8 cellular contexts compared by ENCODE assay signal in the genomic region with DNA sequence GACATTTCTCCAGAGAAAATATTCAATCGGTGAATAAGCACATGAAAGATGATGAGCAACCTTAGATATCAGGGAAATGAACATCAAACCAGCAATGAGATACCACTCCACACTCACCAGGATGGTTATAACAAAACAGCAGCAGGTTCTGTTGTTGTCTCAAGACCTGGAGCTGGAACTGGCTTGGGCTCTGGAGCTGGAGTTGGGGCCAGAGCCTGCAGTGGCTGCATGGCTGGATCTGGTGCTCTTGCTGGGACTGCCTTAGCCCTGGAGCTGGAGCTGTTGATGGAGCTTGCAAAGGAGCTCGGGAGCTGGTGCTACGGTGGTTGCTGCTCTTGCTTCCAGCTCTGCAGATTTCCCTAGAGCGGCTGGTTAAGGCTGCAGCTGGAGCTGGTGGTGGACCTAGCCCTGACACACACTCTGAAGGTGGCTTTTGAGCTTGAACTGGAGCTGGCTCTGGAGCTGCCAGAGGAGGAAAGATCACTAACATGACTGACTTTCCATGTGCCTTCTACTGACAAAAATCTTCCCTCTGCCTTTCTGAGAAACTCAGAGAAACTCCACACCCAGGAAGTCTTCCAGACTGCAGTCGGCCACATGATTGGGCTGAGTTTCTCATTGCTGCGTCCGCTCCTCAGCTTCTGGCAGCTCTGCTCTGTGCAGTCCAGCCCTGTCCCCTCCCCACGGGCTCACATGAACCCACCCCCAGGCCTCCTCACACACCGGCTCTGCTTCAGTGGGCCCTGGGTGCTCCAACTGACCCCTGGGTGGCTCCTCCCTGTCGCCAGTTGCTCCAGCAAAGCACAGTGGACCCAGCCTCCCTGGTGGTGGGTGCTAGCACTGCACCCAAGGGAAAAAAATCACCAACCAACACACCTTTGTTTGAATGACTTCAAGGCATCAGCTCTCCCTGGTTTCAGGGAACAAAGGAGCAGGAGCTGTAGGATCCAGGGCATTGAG.
A peak's percentile ranks its signal among the peaks of the same experiment; 100 is the strongest.
DNase-seq lines count a peak whose midpoint lies in the region; ATAC-seq and TF ChIP-seq lines count a peak whose summit lies in the region.

No MANE protein-coding gene starts in this region.

- H3K36me3 Mint-ChIP-seq in endothelial cell (ENCODE audit: low read depth, unreplicated experiment), result no peaks in the 10 kb centered on the region
- H3K36me3 Mint-ChIP-seq in activated T-helper 2 cell treated with anti-CD3 and anti-CD28 coated beads, Interferon-gamma antibody, Interleukin-2, Interleukin-4, amounts not matched to agents 10 μg/mL and 5 μg/mL and 100 μg/mL, durations not matched to agents 14 hours and 24 hours and 36 hours (ENCODE audit: low read depth), result no peaks in the 10 kb centered on the region

- ATAC-seq in GM18858 (IDR thresholded peaks at IDR 0.05; ENCODE audit: unreplicated experiment), result peak; percentile 41

- peak; percentile 41 for DNase-seq in AG20443 (ENCODE audit: low spot score)
- DNase-seq in LNCaP clone FGC (ENCODE audit: low read depth), result no peak
- peak; percentile 36 for DNase-seq in endothelial cell (ENCODE audit: low spot score)
- DNase-seq in stimulated activated CD8-positive, alpha-beta memory T cell treated with anti-CD3 and anti-CD28 coated beads, Interleukin-4, amount 100 ng/mL, for 48 hours, result peak; percentile 39
- DNase-seq in activated T-helper 2 cell treated with anti-CD3 and anti-CD28 coated beads, Interferon-gamma antibody, Interleukin-2, Interleukin-4, amounts not matched to agents 10 μg/mL and 5 μg/mL and 100 μg/mL, durations not matched to agents 14 hours and 24 hours and 36 hours (ENCODE audit: low spot score), result no peak
- no peak for DNase-seq in DMS79 treated with DMSO at 0.1 percent for 48 hours (lab: John Stamatoyannopoulos, UW)
- DNase-seq in NCI-H2081 (lab: John Stamatoyannopoulos, UW), result no peak

- peak; percentile 35; the same call in 1 of the 2 replicates for TF ChIP-seq CTCF in LNCaP clone FGC (IDR thresholded peaks at IDR 0.05; ENCODE audit: control insufficient read depth, extremely low read depth, insufficient read depth)
- peak; percentile 74 for TF ChIP-seq CTCF in endothelial cell (IDR thresholded peaks at IDR 0.05; ENCODE audit: unreplicated experiment)

- H3K27me3 Mint-ChIP-seq in endothelial cell (ENCODE audit: unreplicated experiment), result no peaks in the 10 kb centered on the region
- H3K27me3 Mint-ChIP-seq in activated T-helper 2 cell treated with anti-CD3 and anti-CD28 coated beads, Interferon-gamma antibody, Interleukin-2, Interleukin-4, amounts not matched to agents 10 μg/mL and 5 μg/mL and 100 μg/mL, durations not matched to agents 14 hours and 24 hours and 36 hours (ENCODE audit: low read depth), result no peaks in the 10 kb centered on the region

- H3K9me3 Mint-ChIP-seq in endothelial cell (ENCODE audit: unreplicated experiment), result no peaks in the 10 kb centered on the region
- H3K9me3 Mint-ChIP-seq in activated T-helper 2 cell treated with anti-CD3 and anti-CD28 coated beads, Interferon-gamma antibody, Interleukin-2, Interleukin-4, amounts not matched to agents 10 μg/mL and 5 μg/mL and 100 μg/mL, durations not matched to agents 14 hours and 24 hours and 36 hours, result no peaks in the 10 kb centered on the region

- H3K4me3 ChIP-seq in LNCaP clone FGC (ENCODE audit: low read depth, low read length), result no peak overlapping the region

- no peaks in the 10 kb centered on the region for H3K4me1 Mint-ChIP-seq in endothelial cell (ENCODE audit: unreplicated experiment)
- H3K4me1 Mint-ChIP-seq in activated T-helper 2 cell treated with anti-CD3 and anti-CD28 coated beads, Interferon-gamma antibody, Interleukin-2, Interleukin-4, amounts not matched to agents 10 μg/mL and 5 μg/mL and 100 μg/mL, durations not matched to agents 14 hours and 24 hours and 36 hours (ENCODE audit: low read depth), result no peaks in the 10 kb centered on the region

- intact Hi-C loops in activated T-helper 2 cell treated with anti-CD3 and anti-CD28 coated beads, Interferon-gamma antibody, Interleukin-2, Interleukin-4, amounts not matched to agents 10 μg/mL and 5 μg/mL and 100 μg/mL, durations not matched to agents 14 hours and 24 hours and 36 hours (cut with micrococcal nuclease), result no loop called here

- no peak overlapping the region for H3K4me3 Mint-ChIP-seq in endothelial cell (ENCODE audit: unreplicated experiment)
- H3K4me3 Mint-ChIP-seq in activated T-helper 2 cell treated with anti-CD3 and anti-CD28 coated beads, Interferon-gamma antibody, Interleukin-2, Interleukin-4, amounts not matched to agents 10 μg/mL and 5 μg/mL and 100 μg/mL, durations not matched to agents 14 hours and 24 hours and 36 hours (ENCODE audit: low read depth), result no peak overlapping the region

- H3K27ac Mint-ChIP-seq in endothelial cell (ENCODE audit: unreplicated experiment), result no peak overlapping the region
- no peak overlapping the region for H3K27ac Mint-ChIP-seq in activated T-helper 2 cell treated with anti-CD3 and anti-CD28 coated beads, Interferon-gamma antibody, Interleukin-2, Interleukin-4, amounts not matched to agents 10 μg/mL and 5 μg/mL and 100 μg/mL, durations not matched to agents 14 hours and 24 hours and 36 hours

Comparison
In these comparisons a context has a peak if more than half of its experiments do, and no peak if none do; other contexts are left out.
1. DNase-seq: peak in AG20443 (single experiment), endothelial cell (single experiment) and stimulated activated CD8-positive, alpha-beta memory T cell treated with anti-CD3 and anti-CD28 coated beads, Interleukin-4, amount 100 ng/mL, for 48 hours (single experiment); none in LNCaP clone FGC (single experiment), activated T-helper 2 cell treated with anti-CD3 and anti-CD28 coated beads, Interferon-gamma antibody, Interleukin-2, Interleukin-4, amounts not matched to agents 10 μg/mL and 5 μg/mL and 100 μg/mL, durations not matched to agents 14 hours and 24 hours and 36 hours (single experiment), DMS79 treated with DMSO at 0.1 percent for 48 hours (single experiment) and NCI-H2081 (0 of 2).